ENCODE assay signal across 19 cellular contexts in genomic region chr16:28529124-28529523, GRCh38. TPM values are rescaled to one million over a fixed set of nuclear protein-coding genes. Genes with fewer than 3 reads are reported as not detected.
DNase-seq lines count a peak whose midpoint lies in the region; ATAC-seq, FAIRE-seq and TF ChIP-seq lines count a peak whose summit lies in the region.
"Had no signal": no experiment of that assay in that cellular context is flagged by ENCODE, and none has a peak within 500 bp of the region (broad histone marks: within the 10 kb centered on the region; RNA-seq: fewer than 3 reads in every experiment).

No MANE protein-coding gene starts in this region.

- no peaks in the 10 kb centered on the region for H3K36me3 Mint-ChIP-seq in dendritic cell treated with granulocyte-macrophage colony-stimulating factor and Interleukin-4, amounts not matched to agents 40 ng/mL and 50 ng/mL, for 4 days (ENCODE audit: low read depth)
- H3K36me3 Mint-ChIP-seq in nephron progenitor cell (ENCODE audit: low read depth) = no peaks in the 10 kb centered on the region
- H3K36me3 Mint-ChIP-seq in WTC11 = no peaks in the 10 kb centered on the region

- ATAC-seq in HG02973 (IDR thresholded peaks at IDR 0.05; ENCODE audit: unreplicated experiment) (no peak), WTC11 (no peak)

- peak overlapping the region; percentile 42 for H3K27ac ChIP-seq in PC-9
- H3K27ac ChIP-seq in testis = peak overlapping the region; percentile 63 to 80
- H3K27ac ChIP-seq in kidney (ENCODE audit: low read depth in 2 of 2, low read length in 2 of 2) = no peak overlapping the region
- H3K27ac ChIP-seq: BLaER1 had no signal

- H3K4me2 ChIP-seq in PC-9 = peak overlapping the region; percentile 11
- H3K4me2 ChIP-seq: BLaER1 had no signal

- H3K4me3 ChIP-seq in PC-9 (no peak overlapping the region), testis (no peak overlapping the region), kidney (ENCODE audit: low read length in 2 of 2) (no peak overlapping the region)
- H3K4me3 ChIP-seq: BLaER1 had no signal

- intact Hi-C loops in PC-9 (cut with micrococcal nuclease; ENCODE audit: unreplicated experiment) = loop anchor here (5.0 kb wide), 1 partner anchor 37 kb away; the partner anchor contains the start of genes APOBR and CLN3
- intact Hi-C loops in dendritic cell treated with granulocyte-macrophage colony-stimulating factor and Interleukin-4, amounts not matched to agents 40 ng/mL and 50 ng/mL, for 4 days (cut with micrococcal nuclease) = no loop called here
- intact Hi-C loops in testis (cut with DNase I; ENCODE audit: low total_unique reads) = no loop called here
- intact Hi-C loops in kidney (cut with DNase I) = no loop called here

- H3K4me3 Mint-ChIP-seq in dendritic cell treated with granulocyte-macrophage colony-stimulating factor and Interleukin-4, amounts not matched to agents 40 ng/mL and 50 ng/mL, for 4 days = no peak overlapping the region
- no peak overlapping the region for H3K4me3 Mint-ChIP-seq in nephron progenitor cell
- H3K4me3 Mint-ChIP-seq in WTC11 = no peak overlapping the region
- H3K4me3 Mint-ChIP-seq: CD8-positive, alpha-beta memory T cell; H9 had no signal

- H3K9me3 Mint-ChIP-seq in dendritic cell treated with granulocyte-macrophage colony-stimulating factor and Interleukin-4, amounts not matched to agents 40 ng/mL and 50 ng/mL, for 4 days = no peaks in the 10 kb centered on the region
- H3K9me3 Mint-ChIP-seq in nephron progenitor cell = peaks cover 18% of the 10 kb centered on the region
- H3K9me3 Mint-ChIP-seq in WTC11 = peaks cover 8% of the 10 kb centered on the region; the same call in 1 of the 2 replicates
- H3K9me3 Mint-ChIP-seq: CD8-positive, alpha-beta memory T cell had no signal

- no peaks in the 10 kb centered on the region for H3K36me3 ChIP-seq in PC-9 (ENCODE audit: low read depth)
- no peaks in the 10 kb centered on the region for H3K36me3 ChIP-seq in testis (ENCODE audit: low read depth, missing control alignments)
- H3K36me3 ChIP-seq in kidney (ENCODE audit: control insufficient read depth in 1 of 2, insufficient read depth in 2 of 2, low read length in 2 of 2) = no peaks in the 10 kb centered on the region
- H3K36me3 ChIP-seq: BLaER1 had no signal

- TF ChIP-seq POLR2A in testis (IDR thresholded peaks at IDR 0.05) = no peak

- H3K4me1 ChIP-seq in PC-9 (replicated peaks; ENCODE audit: insufficient read depth) = peaks cover 52% of the 10 kb centered on the region
- H3K4me1 ChIP-seq in testis = peaks cover 56% of the 10 kb centered on the region
- H3K4me1 ChIP-seq in kidney (ENCODE audit: control insufficient read depth in 1 of 2, insufficient read depth in 1 of 2, low read depth in 1 of 2, low read length in 2 of 2) = peaks cover 0 to 7% of the 10 kb centered on the region in 2 donors

- peak overlapping the region; percentile 13 for H3K27ac Mint-ChIP-seq in dendritic cell treated with granulocyte-macrophage colony-stimulating factor and Interleukin-4, amounts not matched to agents 40 ng/mL and 50 ng/mL, for 4 days
- H3K27ac Mint-ChIP-seq in nephron progenitor cell (peak overlapping the region; percentile 51), WTC11 (no peak overlapping the region)
- H3K27ac Mint-ChIP-seq: H9 had no signal

- TF ChIP-seq CTCF in PC-9 (conservative IDR thresholded peaks at IDR 0.05) (no peak), nephron progenitor cell (IDR thresholded peaks at IDR 0.05) (no peak), testis (IDR thresholded peaks at IDR 0.05) (no peak), WTC11 (IDR thresholded peaks at IDR 0.05) (no peak), kidney (IDR thresholded peaks at IDR 0.05; ENCODE audit: borderline replicate concordance, extremely low read depth, insufficient read depth) (no peak)

- H3K9me2 ChIP-seq in PC-9 (ENCODE audit: insufficient read depth) = no peaks in the 10 kb centered on the region

- H3K9me3 ChIP-seq in PC-9 (ENCODE audit: insufficient read depth, low read depth) (no peaks in the 10 kb centered on the region), testis (no peaks in the 10 kb centered on the region), kidney (ENCODE audit: control insufficient read depth in 1 of 2, low read length in 2 of 2) (no peaks in the 10 kb centered on the region)
- H3K9me3 ChIP-seq: BLaER1, Caco-2 had no signal

- no TSS peak for BruUV-seq in PC-9 (replicated peaks; lab: Mats Ljungman, UMichigan)

- POLR2A ChIA-PET in PC-9 (lab: Charles Lee; ENCODE audit: unreplicated experiment) = no interaction called here
- POLR2A ChIA-PET in WTC11 (lab: Charles Lee) = no interaction called here

- H3F3A ChIP-seq in PC-9 (ENCODE audit: insufficient read depth, low read depth) = peaks cover 40% of the 10 kb centered on the region; the same call in 1 of the 2 replicates

- H3K79me2 ChIP-seq in PC-9 (ENCODE audit: low read depth) = no peaks in the 10 kb centered on the region

- DNase-seq in PC-9 = peak in 1 of 2 experiments; percentile 87
- no peak for DNase-seq in nephron progenitor cell
- DNase-seq in testis = no peak
- no peak for DNase-seq in activated naive CD4-positive, alpha-beta T cell treated with Interleukin-2 at 50 U/mL for 16 hours
- no peak for DNase-seq in WTC11 (ENCODE audit: low spot score)
- DNase-seq in kidney = no peak
- DNase-seq: 8988T; AML-193; Caco-2; CD8-positive, alpha-beta memory T cell; DND-41; GDM1; GOT3; H9 had no signal

- no peak overlapping the region for H2AFZ ChIP-seq in PC-9

- H3K27me3 ChIP-seq in PC-9 (ENCODE audit: insufficient read depth, low read depth) (no peaks in the 10 kb centered on the region), testis (no peaks in the 10 kb centered on the region)
- H3K27me3 ChIP-seq: BLaER1 had no signal

- CTCF ChIA-PET in PC-9 (lab: Charles Lee) (no interaction called here), WTC11 (lab: Charles Lee) (no interaction called here)

- H3K9ac ChIP-seq in kidney (ENCODE audit: low read length in 2 of 2) = no peak overlapping the region
- H3K9ac ChIP-seq: BLaER1 had no signal

- H3K27me3 Mint-ChIP-seq in dendritic cell treated with granulocyte-macrophage colony-stimulating factor and Interleukin-4, amounts not matched to agents 40 ng/mL and 50 ng/mL, for 4 days = no peaks in the 10 kb centered on the region
- peaks cover 23% of the 10 kb centered on the region for H3K27me3 Mint-ChIP-seq in nephron progenitor cell (ENCODE audit: low read depth, poor library complexity)
- H3K27me3 Mint-ChIP-seq in WTC11 (ENCODE audit: low read depth) = no peaks in the 10 kb centered on the region; the same call in 1 of the 2 replicates
- H3K27me3 Mint-ChIP-seq: CD8-positive, alpha-beta memory T cell had no signal

- H3K4me1 Mint-ChIP-seq in dendritic cell treated with granulocyte-macrophage colony-stimulating factor and Interleukin-4, amounts not matched to agents 40 ng/mL and 50 ng/mL, for 4 days (ENCODE audit: low read depth) = peaks cover 32% of the 10 kb centered on the region
- H3K4me1 Mint-ChIP-seq in nephron progenitor cell (peaks cover 12% of the 10 kb centered on the region), WTC11 (peaks cover 9% of the 10 kb centered on the region)

- no peak for FAIRE-seq in kidney (lab: Jason Lieb, UNC)
- FAIRE-seq: GM19239, HTR-8/SVneo had no signal

- H4K20me1 ChIP-seq in PC-9 (ENCODE audit: insufficient read depth) = no peaks in the 10 kb centered on the region
- H4K20me1 ChIP-seq: BLaER1 had no signal

TF ChIP-seq in WTC11, 78 proteins besides CTCF, POLR2A, EP300 and RAD21:
- TF ChIP-seq SMAD4 (CRISPR knock-in tag; IDR thresholded peaks at IDR 0.05) (no peak), NR1H2 (CRISPR knock-in tag; IDR thresholded peaks at IDR 0.05) (no peak), ZNF416 (CRISPR knock-in tag; IDR thresholded peaks at IDR 0.05) (no peak), ZNF317 (CRISPR knock-in tag; IDR thresholded peaks at IDR 0.05; ENCODE audit: borderline replicate concordance, low read depth) (no peak), OVOL2 (CRISPR knock-in tag; IDR thresholded peaks at IDR 0.05; ENCODE audit: borderline replicate concordance) (no peak), CBFB (CRISPR knock-in tag; IDR thresholded peaks at IDR 0.05; ENCODE audit: low read depth) (no peak)

RNA-seq across cellular contexts. Expression of gene NUPR1, which starts 9.7 kb away (rescaled TPM):
- total RNA-seq in PC-9 (2021) = 17.3 and 21.3 TPM in 2 replicates
- total RNA-seq in testis = 10 to 100 TPM; 38.0 to 46.6 TPM
- polyA plus RNA-seq in testis (ENCODE audit: insufficient read depth, low read depth, low replicate concordance) = 159 TPM
- 0.33 to 1.1 TPM (median 0.66 TPM) in 3 replicates for total RNA-seq in WTC11 (2021)
- total RNA-seq in kidney = 64.7 TPM
- polyA plus RNA-seq in kidney (ENCODE audit: insufficient read depth, low read depth, low replicate concordance) = 125 TPM
- total RNA-seq: CD8-positive, alpha-beta memory T cell had no signal
- polyA plus RNA-seq: CD8-positive, alpha-beta memory T cell had no signal

RNA-seq across cellular contexts. Expression of gene IL27, which starts 22.5 kb away (rescaled TPM):
- total RNA-seq in PC-9 (2021) (not detected in 2 replicates), testis (1 to 10 TPM in 1 of 2 donors, not detected in 1; 1.8 TPM), WTC11 (2021) (not detected in 3 replicates), kidney (0.31 TPM)
- polyA plus RNA-seq in testis (ENCODE audit: insufficient read depth, low read depth, low replicate concordance) (1.1 TPM), kidney (ENCODE audit: insufficient read depth, low read depth, low replicate concordance) (not detected)
- total RNA-seq: CD8-positive, alpha-beta memory T cell; H9 had no signal
- polyA plus RNA-seq: CD8-positive, alpha-beta memory T cell had no signal

RNA-seq across cellular contexts. Expression of gene SGF29, which starts 24.6 kb away (rescaled TPM):
- 45.3 and 51.1 TPM in 2 replicates for total RNA-seq in PC-9 (2021)
- 10 to 100 TPM; 82.3 to 94.5 TPM for total RNA-seq in testis
- polyA plus RNA-seq in testis (ENCODE audit: insufficient read depth, low read depth, low replicate concordance) = 76.7 TPM
- total RNA-seq in WTC11 (2021) = 15.0 to 23.3 TPM (median 17.1 TPM) in 3 replicates
- total RNA-seq in kidney = 28.5 TPM
- polyA plus RNA-seq in kidney (ENCODE audit: insufficient read depth, low read depth, low replicate concordance) = 20.6 TPM

RNA-seq across cellular contexts. Expression of gene APOBR, which starts 34.7 kb away (rescaled TPM):
- total RNA-seq in PC-9 (2021) (2.4 and 2.5 TPM in 2 replicates), testis (1 to 10 TPM; 2.1 to 3.1 TPM), WTC11 (2021) (0.09 to 0.11 TPM in 2 of 3 replicates, not detected in the other), kidney (3.2 TPM)
- polyA plus RNA-seq in testis (ENCODE audit: insufficient read depth, low read depth, low replicate concordance) (2.9 TPM), kidney (ENCODE audit: insufficient read depth, low read depth, low replicate concordance) (0.45 TPM)
- total RNA-seq: H9 had no signal

RNA-seq across cellular contexts. Expression of gene CLN3, which starts 37.2 kb away (rescaled TPM):
- 59.1 and 70.3 TPM in 2 replicates for total RNA-seq in PC-9 (2021)
- 10 to 100 TPM; 25.4 to 50.2 TPM for total RNA-seq in testis
- polyA plus RNA-seq in testis (ENCODE audit: insufficient read depth, low read depth, low replicate concordance) = 23.3 TPM
- 20.9 to 23.9 TPM (median 22.3 TPM) in 3 replicates for total RNA-seq in WTC11 (2021)
- total RNA-seq in kidney = 35.0 TPM
- polyA plus RNA-seq in kidney (ENCODE audit: insufficient read depth, low read depth, low replicate concordance) = 54.1 TPM

Comparison
In these comparisons a context has a peak if more than half of its experiments do, and no peak if none do; other contexts are left out.
1. H3K27ac ChIP-seq: peak in PC-9 (single experiment) and testis (2 of 2); none in kidney (0 of 2).